In the genomic region with DNA sequence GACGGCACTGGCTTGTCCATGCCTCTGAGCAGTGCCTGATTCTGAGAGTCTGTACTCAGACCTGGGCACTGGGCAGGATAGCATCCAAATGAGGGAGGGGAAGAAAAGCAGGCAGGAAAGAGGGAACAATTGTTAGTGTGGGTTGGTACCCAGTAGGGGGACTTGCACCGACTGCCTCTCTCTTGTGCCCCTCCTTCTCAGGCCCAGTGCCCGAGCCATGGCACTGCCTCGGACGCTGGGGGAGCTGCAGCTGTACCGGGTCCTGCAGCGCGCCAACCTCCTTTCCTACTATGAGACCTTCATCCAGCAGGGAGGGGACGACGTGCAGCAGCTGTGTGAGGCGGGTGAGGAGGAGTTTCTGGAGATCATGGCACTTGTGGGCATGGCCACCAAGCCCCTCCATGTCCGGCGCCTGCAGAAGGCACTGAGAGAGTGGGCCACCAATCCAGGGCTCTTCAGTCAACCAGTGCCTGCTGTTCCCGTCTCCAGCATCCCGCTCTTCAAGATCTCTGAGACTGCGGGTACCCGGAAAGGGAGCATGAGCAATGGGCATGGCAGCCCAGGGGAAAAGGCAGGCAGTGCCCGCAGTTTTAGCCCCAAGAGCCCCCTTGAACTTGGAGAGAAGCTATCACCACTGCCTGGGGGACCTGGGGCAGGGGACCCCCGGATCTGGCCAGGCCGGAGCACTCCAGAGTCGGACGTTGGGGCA, we compare ENCODE assay signal across 6 cellular contexts. TPM values are rescaled to one million over a fixed set of nuclear protein-coding genes. Genes with fewer than 3 reads are reported as not detected.
DNase-seq lines count a peak whose midpoint lies in the region; ATAC-seq and TF ChIP-seq lines count a peak whose summit lies in the region.

No MANE protein-coding gene starts in this region.

- intact Hi-C loops in CD14-positive monocyte (cut with micrococcal nuclease): no loop called here

- no peak for ATAC-seq in activated naive CD8-positive, alpha-beta T cell treated with anti-CD3 and anti-CD28 coated beads, Interleukin-2, amount 50 U/mL, for 24 hours
- ATAC-seq in HG02938 (IDR thresholded peaks at IDR 0.05; ENCODE audit: unreplicated experiment) (no peak), HG02759 (IDR thresholded peaks at IDR 0.05; ENCODE audit: unreplicated experiment) (no peak)

- peak overlapping the region in 1 of 7 donors; percentile 13 for H3K27ac Mint-ChIP-seq in CD14-positive monocyte
- peak overlapping the region; percentile 46 for H3K27ac Mint-ChIP-seq in activated naive CD8-positive, alpha-beta T cell treated with anti-CD3 and anti-CD28 coated beads, Interleukin-2, amount 50 U/mL, for 24 hours

- peaks cover 29 to 32% of the 10 kb centered on the region in 2 donors for H3K36me3 Mint-ChIP-seq in CD14-positive monocyte
- H3K36me3 Mint-ChIP-seq in activated naive CD8-positive, alpha-beta T cell treated with anti-CD3 and anti-CD28 coated beads, Interleukin-2, amount 50 U/mL, for 24 hours (ENCODE audit: low read depth): peaks cover 41% of the 10 kb centered on the region

- TF ChIP-seq CTCF in CD14-positive monocyte (IDR thresholded peaks at IDR 0.05): no peak

- no peak for DNase-seq in CD14-positive monocyte (ENCODE audit: low spot score)
- no peak for DNase-seq in activated naive CD8-positive, alpha-beta T cell treated with anti-CD3 and anti-CD28 coated beads, Interleukin-2, amount 50 U/mL, for 24 hours
- DNase-seq in midbrain (lab: John Stamatoyannopoulos, UW): peak; percentile 61
- no peak for DNase-seq in stimulated activated CD4-positive, alpha-beta T cell treated with anti-CD3 and anti-CD28 coated beads, Interleukin-1b, Interleukin-23, amount 100 ng/mL, for 48 hours

- peaks cover 53% of the 10 kb centered on the region for H3K4me1 Mint-ChIP-seq in CD14-positive monocyte
- peaks cover 68% of the 10 kb centered on the region for H3K4me1 Mint-ChIP-seq in activated naive CD8-positive, alpha-beta T cell treated with anti-CD3 and anti-CD28 coated beads, Interleukin-2, amount 50 U/mL, for 24 hours

- peak overlapping the region; percentile 46 to 90 for H3K4me3 Mint-ChIP-seq in CD14-positive monocyte
- H3K4me3 Mint-ChIP-seq in activated naive CD8-positive, alpha-beta T cell treated with anti-CD3 and anti-CD28 coated beads, Interleukin-2, amount 50 U/mL, for 24 hours: peak overlapping the region; percentile 93

- H3K9me3 Mint-ChIP-seq in CD14-positive monocyte: no peaks in the 10 kb centered on the region
- no peaks in the 10 kb centered on the region for H3K9me3 Mint-ChIP-seq in activated naive CD8-positive, alpha-beta T cell treated with anti-CD3 and anti-CD28 coated beads, Interleukin-2, amount 50 U/mL, for 24 hours

- peaks cover 0 to 11% (median 9%) of the 10 kb centered on the region in 3 donors for H3K27me3 Mint-ChIP-seq in CD14-positive monocyte (ENCODE audit: low read depth in 3 of 3)
- no peaks in the 10 kb centered on the region for H3K27me3 Mint-ChIP-seq in activated naive CD8-positive, alpha-beta T cell treated with anti-CD3 and anti-CD28 coated beads, Interleukin-2, amount 50 U/mL, for 24 hours

RNA-seq across cellular contexts. Expression of a gene that starts 2.2 kb away (rescaled TPM):
- 1 to 10 TPM in 1 of 2 donors, under 1 TPM in 1; 1.00 to 2.7 TPM for polyA plus RNA-seq in CD14-positive monocyte

RNA-seq across cellular contexts. Expression of a gene that starts 12.5 kb away (rescaled TPM):
- polyA plus RNA-seq in CD14-positive monocyte: 1 to 10 TPM; 1.9 to 2.2 TPM

RNA-seq across cellular contexts. Expression of a gene that starts 20.1 kb away (rescaled TPM):
- polyA plus RNA-seq in CD14-positive monocyte: 100 to 1,000 TPM; 132 to 154 TPM

RNA-seq across cellular contexts. Expression of a gene that starts 37.2 kb away (rescaled TPM):
- 10 to 100 TPM in 1 of 2 donors, 1 to 10 TPM in 1; 5.5 to 10.5 TPM for polyA plus RNA-seq in CD14-positive monocyte

RNA-seq across cellular contexts. Expression of a gene that starts 41.1 kb away (rescaled TPM):
- polyA plus RNA-seq in CD14-positive monocyte: 1 to 10 TPM in 1 of 2 donors, under 1 TPM in 1; 0.22 to 1.3 TPM
